ENCODE assay signal across 12 cellular contexts in genomic region chr19:55248166-55248675, GRCh38. TPM values are rescaled to one million over a fixed set of nuclear protein-coding genes. Genes with fewer than 3 reads are reported as not detected.
DNase-seq lines count a peak whose midpoint lies in the region; ATAC-seq lines count a peak whose summit lies in the region.
"Had no signal": no experiment of that assay in that cellular context is flagged by ENCODE, and none has a peak within 500 bp of the region (broad histone marks: within the 10 kb centered on the region; RNA-seq: fewer than 3 reads in every experiment).

No MANE protein-coding gene starts in this region.

- H3K18ac ChIP-seq in neuronal stem cell (ENCODE audit: low read length), result peak overlapping the region; percentile 13

- H3K79me1 ChIP-seq in neuronal stem cell (ENCODE audit: low read depth, low read length), result peaks cover 30% of the 10 kb centered on the region

- no peak overlapping the region for H3K4ac ChIP-seq in neuronal stem cell (ENCODE audit: low read length)

- peaks cover 49% of the 10 kb centered on the region for H3K4me1 Mint-ChIP-seq in activated T-cell treated with anti-CD3 and anti-CD28 coated beads, Interleukin-2, amount 50 U/mL, for 24 hours (ENCODE audit: low read depth)
- H3K4me1 Mint-ChIP-seq in activated naive CD8-positive, alpha-beta T cell treated with anti-CD3 and anti-CD28 coated beads, Interleukin-2, amount 10 ng/mL, durations not matched to agents 7 days and 5 days, result peaks cover 22% of the 10 kb centered on the region

- DNase-seq in activated T-cell treated with anti-CD3 and anti-CD28 coated beads, Interleukin-2, amount 50 U/mL, for 24 hours, result no peak
- no peak for DNase-seq in activated T-cell treated with anti-CD3 and anti-CD28 coated beads for 4 hours
- no peak for DNase-seq in activated naive CD8-positive, alpha-beta T cell treated with anti-CD3 and anti-CD28 coated beads, Interleukin-2, amount 10 ng/mL, durations not matched to agents 7 days and 5 days
- DNase-seq in neuronal stem cell (ENCODE audit: low spot score), result no peak
- DNase-seq in SHP77 (lab: John Stamatoyannopoulos, UW), result no peak
- DNase-seq: activated T-cell treated with anti-CD3 and anti-CD28 coated beads, Interleukin-2, amount 50 U/mL, for 1 hour; caudate nucleus; esophagus squamous epithelium; NCI-H1048 had no signal

- H3K27me3 Mint-ChIP-seq in activated T-cell treated with anti-CD3 and anti-CD28 coated beads, Interleukin-2, amount 50 U/mL, for 24 hours, result no peaks in the 10 kb centered on the region
- no peaks in the 10 kb centered on the region for H3K27me3 Mint-ChIP-seq in activated naive CD8-positive, alpha-beta T cell treated with anti-CD3 and anti-CD28 coated beads, Interleukin-2, amount 10 ng/mL, durations not matched to agents 7 days and 5 days

- H3K36me3 ChIP-seq in neuronal stem cell (replicated peaks in 1 of 2; ENCODE audit: control insufficient read depth in 2 of 2, insufficient read depth in 2 of 2, low read length in 2 of 2), result peaks cover 31 to 57% of the 10 kb centered on the region in 2 donors

- no peak overlapping the region for H3K4me2 ChIP-seq in neuronal stem cell (ENCODE audit: insufficient read depth, low read length, poor library complexity, severe bottlenecking)
- H3K4me2 ChIP-seq: A549 had no signal

- no peak overlapping the region for H2BK12ac ChIP-seq in neuronal stem cell (ENCODE audit: low read length)

- H4K8ac ChIP-seq in neuronal stem cell (ENCODE audit: low read depth, low read length), result no peak overlapping the region

- peak overlapping the region; percentile 62 for H3K27ac Mint-ChIP-seq in activated T-cell treated with anti-CD3 and anti-CD28 coated beads, Interleukin-2, amount 50 U/mL, for 24 hours
- peak overlapping the region; percentile 48 for H3K27ac Mint-ChIP-seq in activated naive CD8-positive, alpha-beta T cell treated with anti-CD3 and anti-CD28 coated beads, Interleukin-2, amount 10 ng/mL, durations not matched to agents 7 days and 5 days

- POLR2A ChIA-PET in activated naive CD8-positive, alpha-beta T cell treated with anti-CD3 and anti-CD28 coated beads, Interleukin-2, amount 10 ng/mL, durations not matched to agents 7 days and 5 days (lab: Charles Lee), result interaction anchor here (0.6 kb wide), 1 partner anchor 64 kb away, joined by 3 read pairs; no protein-coding TSS in a partner anchor

- peak overlapping the region; percentile 55 for H3K23ac ChIP-seq in neuronal stem cell (ENCODE audit: low read depth, low read length, poor library complexity)

- H3K9ac ChIP-seq in neuronal stem cell (ENCODE audit: low read depth, low read length, poor library complexity), result peak overlapping the region; percentile 70

- no peaks in the 10 kb centered on the region for H3K27me3 ChIP-seq in neuronal stem cell (ENCODE audit: control insufficient read depth in 3 of 3, insufficient read depth in 3 of 3, low read depth in 1 of 3, low read length in 3 of 3)
- H3K27me3 ChIP-seq: esophagus squamous epithelium had no signal

- H3K27ac ChIP-seq in neuronal stem cell (replicated peaks; ENCODE audit: low read length), result no peak overlapping the region

- no peaks in the 10 kb centered on the region for H3K4me1 ChIP-seq in neuronal stem cell (ENCODE audit: control insufficient read depth in 2 of 2, insufficient read depth in 1 of 2, low read depth in 1 of 2, low read length in 2 of 2)

- H3K36me3 Mint-ChIP-seq in activated T-cell treated with anti-CD3 and anti-CD28 coated beads, Interleukin-2, amount 50 U/mL, for 24 hours (ENCODE audit: low read depth), result peaks cover 94% of the 10 kb centered on the region
- H3K36me3 Mint-ChIP-seq in activated naive CD8-positive, alpha-beta T cell treated with anti-CD3 and anti-CD28 coated beads, Interleukin-2, amount 10 ng/mL, durations not matched to agents 7 days and 5 days, result peaks cover 14% of the 10 kb centered on the region

- WGBS in neuronal stem cell (ENCODE audit: extremely low coverage in 2 of 2, insufficient read length in 2 of 2, insufficient replicate concordance in 1 of 2), 2 donors, result no CpG with 5 or more reads among the region's 10 CpGs

- H3K9me3 Mint-ChIP-seq in activated T-cell treated with anti-CD3 and anti-CD28 coated beads, Interleukin-2, amount 50 U/mL, for 24 hours, result no peaks in the 10 kb centered on the region
- H3K9me3 Mint-ChIP-seq in activated naive CD8-positive, alpha-beta T cell treated with anti-CD3 and anti-CD28 coated beads, Interleukin-2, amount 10 ng/mL, durations not matched to agents 7 days and 5 days, result no peaks in the 10 kb centered on the region

- no peak overlapping the region for H3K4me3 Mint-ChIP-seq in activated T-cell treated with anti-CD3 and anti-CD28 coated beads, Interleukin-2, amount 50 U/mL, for 24 hours
- H3K4me3 Mint-ChIP-seq in activated naive CD8-positive, alpha-beta T cell treated with anti-CD3 and anti-CD28 coated beads, Interleukin-2, amount 10 ng/mL, durations not matched to agents 7 days and 5 days, result no peak overlapping the region

- H2BK15ac ChIP-seq in neuronal stem cell (ENCODE audit: low read length), result no peak overlapping the region

- H4K91ac ChIP-seq in neuronal stem cell (ENCODE audit: low read depth, low read length, poor library complexity), result no peak overlapping the region

- no peak overlapping the region for H3K14ac ChIP-seq in neuronal stem cell (ENCODE audit: low read length)

- peak overlapping the region; percentile 53 for H2BK5ac ChIP-seq in neuronal stem cell (ENCODE audit: low read length)

- no peak for ATAC-seq in activated naive CD8-positive, alpha-beta T cell treated with anti-CD3 and anti-CD28 coated beads, Interleukin-2, amount 10 ng/mL, durations not matched to agents 7 days and 5 days (ENCODE audit: low read depth)
- ATAC-seq in HG02623 (IDR thresholded peaks at IDR 0.05; ENCODE audit: unreplicated experiment), result no peak

- H3K4me3 ChIP-seq in neuronal stem cell (ENCODE audit: low read length in 2 of 2), result peak overlapping the region in 1 of 2 donors; percentile 1
- H3K4me3 ChIP-seq: A549, esophagus squamous epithelium, mucosa of descending colon had no signal

- peaks cover 0 to 2% of the 10 kb centered on the region in 2 donors for H3K9me3 ChIP-seq in neuronal stem cell (replicated peaks in 1 of 2; ENCODE audit: control insufficient read depth in 2 of 2, insufficient read depth in 1 of 2, low read depth in 1 of 2, low read length in 2 of 2)
- H3K9me3 ChIP-seq: A549, esophagus squamous epithelium, mucosa of descending colon had no signal

- H2AK5ac ChIP-seq in neuronal stem cell (ENCODE audit: low read depth, low read length), result peak overlapping the region; percentile 63

- no peak overlapping the region for H2AFZ ChIP-seq in neuronal stem cell (ENCODE audit: low read length)

- H2BK120ac ChIP-seq in neuronal stem cell (ENCODE audit: low read depth, low read length), result no peak overlapping the region

RNA-seq across cellular contexts. Expression of gene PPP6R1, which starts 10.6 kb away (rescaled TPM):
- total RNA-seq in activated naive CD8-positive, alpha-beta T cell treated with anti-CD3 and anti-CD28 coated beads, Interleukin-2, amount 10 ng/mL, durations not matched to agents 7 days and 5 days, result 100 to 1,000 TPM; 211 to 226 TPM
- 33.0 TPM for polyA plus RNA-seq in neuronal stem cell (2013, experiment 1 of 2)
- 32.6 TPM for polyA plus RNA-seq in neuronal stem cell (2013, experiment 2 of 2)

RNA-seq across cellular contexts. Expression of gene TMEM86B, which starts 19.7 kb away (rescaled TPM):
- 10 to 100 TPM; 18.8 to 19.4 TPM for total RNA-seq in activated naive CD8-positive, alpha-beta T cell treated with anti-CD3 and anti-CD28 coated beads, Interleukin-2, amount 10 ng/mL, durations not matched to agents 7 days and 5 days
- 3.0 TPM for polyA plus RNA-seq in neuronal stem cell (2013, experiment 1 of 2)
- polyA plus RNA-seq in neuronal stem cell (2013, experiment 2 of 2), result 3.0 TPM

RNA-seq across cellular contexts. Expression of gene HSPBP1, which starts 31.7 kb away (rescaled TPM):
- total RNA-seq in activated naive CD8-positive, alpha-beta T cell treated with anti-CD3 and anti-CD28 coated beads, Interleukin-2, amount 10 ng/mL, durations not matched to agents 7 days and 5 days, result 10 to 100 TPM; 19.5 to 20.3 TPM
- 32.8 TPM for polyA plus RNA-seq in neuronal stem cell (2013, experiment 1 of 2)
- polyA plus RNA-seq in neuronal stem cell (2013, experiment 2 of 2), result 30.1 TPM

RNA-seq across cellular contexts. Expression of gene BRSK1, which starts 35.6 kb away (rescaled TPM):
- 1 to 10 TPM; 9.0 TPM for total RNA-seq in activated naive CD8-positive, alpha-beta T cell treated with anti-CD3 and anti-CD28 coated beads, Interleukin-2, amount 10 ng/mL, durations not matched to agents 7 days and 5 days
- polyA plus RNA-seq in neuronal stem cell (2013, experiment 1 of 2), result 30.5 TPM
- 31.6 TPM for polyA plus RNA-seq in neuronal stem cell (2013, experiment 2 of 2)

RNA-seq across cellular contexts. Expression of gene PTPRH, which starts 38.9 kb away (rescaled TPM):
- not detected for total RNA-seq in activated naive CD8-positive, alpha-beta T cell treated with anti-CD3 and anti-CD28 coated beads, Interleukin-2, amount 10 ng/mL, durations not matched to agents 7 days and 5 days
- polyA plus RNA-seq in neuronal stem cell (2013, experiment 1 of 2), result 0.29 TPM
- 0.17 TPM for polyA plus RNA-seq in neuronal stem cell (2013, experiment 2 of 2)
